In genomic region chr3:49028298-49028672, GRCh38 we compare ENCODE assay signal across 8 cellular contexts. TPM values are rescaled to one million over a fixed set of nuclear protein-coding genes. Genes with fewer than 3 reads are reported as not detected.
DNase-seq lines count a peak whose midpoint lies in the region; ATAC-seq and TF ChIP-seq lines count a peak whose summit lies in the region.

No MANE protein-coding gene starts in this region.

- no peak for DNase-seq in stimulated activated naive CD8-positive, alpha-beta T cell treated with anti-CD3 and anti-CD28 coated beads, Interleukin-15, Interleukin-2, amounts not matched to agents 100 U/mL and 50 U/mL, for 24 hours
- DNase-seq in mesendoderm (no peak), vagina (ENCODE audit: extremely low spot score in 2 of 2) (no peak), NCI-H748 (lab: John Stamatoyannopoulos, UW; ENCODE audit: unreplicated experiment) (no peak)
- no peak for DNase-seq in stimulated activated naive CD4-positive, alpha-beta T cell treated with Interleukin-2 at 50 U/mL for 16 hours (lab: John Stamatoyannopoulos, UW)

- no peak overlapping the region for H4K5ac ChIP-seq in mesendoderm (ENCODE audit: low read length)

- WGBS in mesendoderm (ENCODE audit: extremely low coverage, insufficient coverage, low lambda C conversion rate): no CpG with 5 or more reads among the region's 4 CpGs

- no peaks in the 10 kb centered on the region for H3K9me3 Mint-ChIP-seq in stimulated activated naive CD8-positive, alpha-beta T cell treated with anti-CD3 and anti-CD28 coated beads, Interleukin-15, Interleukin-2, amounts not matched to agents 100 ng/mL and 50 ng/mL, for 24 hours
- H3K9me3 Mint-ChIP-seq in brain: peaks cover 0 to 5% (median 0%) of the 10 kb centered on the region in 5 experiments

- no peak for ATAC-seq in stimulated activated naive CD8-positive, alpha-beta T cell treated with anti-CD3 and anti-CD28 coated beads, Interleukin-15, Interleukin-2, amounts not matched to agents 100 U/mL and 50 U/mL, for 24 hours
- no peak for ATAC-seq in HG02571 (IDR thresholded peaks at IDR 0.05; ENCODE audit: unreplicated experiment)

- H3K27me3 ChIP-seq in mesendoderm (ENCODE audit: insufficient read depth, low read length, poor library complexity) (no peaks in the 10 kb centered on the region), vagina (no peaks in the 10 kb centered on the region)

- H3K27ac Mint-ChIP-seq in stimulated activated naive CD8-positive, alpha-beta T cell treated with anti-CD3 and anti-CD28 coated beads, Interleukin-15, Interleukin-2, amounts not matched to agents 100 ng/mL and 50 ng/mL, for 24 hours: peak overlapping the region; percentile 96
- peak overlapping the region; percentile 99 to 100 (median 99) for H3K27ac Mint-ChIP-seq in brain

- H3K56ac ChIP-seq in mesendoderm (ENCODE audit: low read length): peak overlapping the region; percentile 90

- no peak overlapping the region for H2AK5ac ChIP-seq in mesendoderm (ENCODE audit: low read length)

- H3K27ac ChIP-seq in mesendoderm (ENCODE audit: low read depth, low read length): no peak overlapping the region
- H3K27ac ChIP-seq in vagina: peak overlapping the region; percentile 96

- intact Hi-C loops in vagina (cut with DNase I): no loop called here

- H3K4me3 Mint-ChIP-seq in stimulated activated naive CD8-positive, alpha-beta T cell treated with anti-CD3 and anti-CD28 coated beads, Interleukin-15, Interleukin-2, amounts not matched to agents 100 ng/mL and 50 ng/mL, for 24 hours: peak overlapping the region; percentile 98
- peak overlapping the region; percentile 95 to 99 (median 98) for H3K4me3 Mint-ChIP-seq in brain

- no peak for TF ChIP-seq POLR2A in vagina (IDR thresholded peaks at IDR 0.05)

- H3K36me3 Mint-ChIP-seq in stimulated activated naive CD8-positive, alpha-beta T cell treated with anti-CD3 and anti-CD28 coated beads, Interleukin-15, Interleukin-2, amounts not matched to agents 100 ng/mL and 50 ng/mL, for 24 hours (ENCODE audit: low read depth): peaks cover 75% of the 10 kb centered on the region
- peaks cover 74% of the 10 kb centered on the region for H3K36me3 Mint-ChIP-seq in brain

- no peak overlapping the region for H3K18ac ChIP-seq in mesendoderm (ENCODE audit: low read length)

- H3K4me1 ChIP-seq in mesendoderm (ENCODE audit: control insufficient read depth, low read depth, low read length) (peaks cover 10% of the 10 kb centered on the region), vagina (peaks cover 18% of the 10 kb centered on the region)

- peaks cover 14% of the 10 kb centered on the region for H3K79me1 ChIP-seq in mesendoderm (ENCODE audit: low read length)

- H3K4me2 ChIP-seq in mesendoderm (ENCODE audit: low read length): peak overlapping the region; percentile 94

- peaks cover 62% of the 10 kb centered on the region for H3K4me1 Mint-ChIP-seq in stimulated activated naive CD8-positive, alpha-beta T cell treated with anti-CD3 and anti-CD28 coated beads, Interleukin-15, Interleukin-2, amounts not matched to agents 100 ng/mL and 50 ng/mL, for 24 hours (ENCODE audit: low read depth)
- peaks cover 53% of the 10 kb centered on the region for H3K4me1 Mint-ChIP-seq in brain

- H4K8ac ChIP-seq in mesendoderm (ENCODE audit: low read depth, low read length): no peak overlapping the region

- peak overlapping the region; percentile 77 for H3K9ac ChIP-seq in mesendoderm (ENCODE audit: low read length)

- H3K79me2 ChIP-seq in mesendoderm (ENCODE audit: control insufficient read depth, insufficient read depth, low read length): peaks cover 10% of the 10 kb centered on the region

- TF ChIP-seq CTCF in brain (conservative IDR thresholded peaks at IDR 0.05) (no peak), vagina (IDR thresholded peaks at IDR 0.05) (no peak)

- no peak overlapping the region for H3K4me3 ChIP-seq in mesendoderm (ENCODE audit: low read length)
- peak overlapping the region; percentile 75 to 86 for H3K4me3 ChIP-seq in vagina

- H3K4ac ChIP-seq in mesendoderm (ENCODE audit: low read depth, low read length): no peak overlapping the region

- no peak overlapping the region for H3K23ac ChIP-seq in mesendoderm (ENCODE audit: low read length)

- H3K36me3 ChIP-seq in mesendoderm (ENCODE audit: control insufficient read depth, insufficient read depth, low read length) (peaks cover 29% of the 10 kb centered on the region), vagina (peaks cover 0 to 49% of the 10 kb centered on the region in 2 donors)

- H3K9me3 ChIP-seq in vagina: no peaks in the 10 kb centered on the region

- no peaks in the 10 kb centered on the region for H3K27me3 Mint-ChIP-seq in stimulated activated naive CD8-positive, alpha-beta T cell treated with anti-CD3 and anti-CD28 coated beads, Interleukin-15, Interleukin-2, amounts not matched to agents 100 ng/mL and 50 ng/mL, for 24 hours
- H3K27me3 Mint-ChIP-seq in brain: peaks cover 6% of the 10 kb centered on the region

- no peak overlapping the region for H2BK120ac ChIP-seq in mesendoderm (ENCODE audit: low read depth, low read length)

- no peak overlapping the region for H2BK15ac ChIP-seq in mesendoderm (replicated peaks; ENCODE audit: low read depth)

- no peak overlapping the region for H2BK5ac ChIP-seq in mesendoderm (ENCODE audit: low read length)

RNA-seq across cellular contexts. Expression of gene IMPDH2, which starts 0.9 kb away (rescaled TPM):
- polyA plus RNA-seq in brain (ENCODE audit: insufficient read depth, low read depth, low replicate concordance): 130 TPM
- 301 TPM for polyA plus RNA-seq in mesendoderm (2013, experiment 1 of 2)
- polyA plus RNA-seq in mesendoderm (2013, experiment 2 of 2): 302 TPM
- total RNA-seq in vagina: 185 TPM

RNA-seq across cellular contexts. Expression of gene NDUFAF3, which starts 6.4 kb away (rescaled TPM):
- 165 TPM for polyA plus RNA-seq in brain (ENCODE audit: insufficient read depth, low read depth, low replicate concordance)
- 35.6 TPM for polyA plus RNA-seq in mesendoderm (2013, experiment 1 of 2)
- 35.4 TPM for polyA plus RNA-seq in mesendoderm (2013, experiment 2 of 2)
- total RNA-seq in vagina: 91.3 TPM

RNA-seq across cellular contexts. Expression of gene DALRD3, which starts 9.9 kb away (rescaled TPM):
- polyA plus RNA-seq in brain (ENCODE audit: insufficient read depth, low read depth, low replicate concordance): 28.8 TPM
- polyA plus RNA-seq in mesendoderm (2013, experiment 1 of 2): 24.5 TPM
- 25.7 TPM for polyA plus RNA-seq in mesendoderm (2013, experiment 2 of 2)
- total RNA-seq in vagina: 35.4 TPM

RNA-seq across cellular contexts. Expression of gene WDR6, which starts 21.1 kb away (rescaled TPM):
- polyA plus RNA-seq in brain (ENCODE audit: insufficient read depth, low read depth, low replicate concordance): 109 TPM
- polyA plus RNA-seq in mesendoderm (2013, experiment 1 of 2): 73.5 TPM
- polyA plus RNA-seq in mesendoderm (2013, experiment 2 of 2): 74.2 TPM
- 109 TPM for total RNA-seq in vagina

RNA-seq across cellular contexts. Expression of gene P4HTM, which starts 38.2 kb away (rescaled TPM):
- polyA plus RNA-seq in brain (ENCODE audit: insufficient read depth, low read depth, low replicate concordance): 64.8 TPM
- 6.9 TPM for polyA plus RNA-seq in mesendoderm (2013, experiment 1 of 2)
- polyA plus RNA-seq in mesendoderm (2013, experiment 2 of 2): 6.6 TPM
- 43.5 TPM for total RNA-seq in vagina
